In the genomic region with DNA sequence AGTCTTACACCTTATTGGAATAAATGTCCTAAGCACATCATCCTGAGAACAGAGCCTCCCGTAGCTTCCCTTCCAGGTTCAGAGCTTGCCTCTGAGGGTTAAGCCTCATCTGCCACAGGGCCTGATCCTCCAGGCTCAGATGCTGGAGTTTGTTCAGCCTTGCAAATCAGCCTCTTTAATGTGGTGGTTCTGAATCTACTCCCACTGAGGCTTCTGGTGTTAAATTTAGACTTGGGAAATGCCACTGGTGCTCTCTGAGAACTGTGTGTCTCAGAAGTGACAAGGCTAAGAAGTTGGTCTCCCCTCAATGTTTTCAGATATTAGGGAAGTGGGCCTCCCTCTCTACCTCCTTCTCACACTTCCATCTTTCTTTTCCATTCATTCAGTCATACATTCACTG, we compare ENCODE assay signal across 1 cellular context.
TF ChIP-seq lines count a peak whose summit lies in the region.

No MANE protein-coding gene starts in this region.

TF ChIP-seq in GM12878, 131 proteins besides CTCF, POLR2A, EP300 and RAD21 (continued from another document):
- TF ChIP-seq POU2F2 (IDR thresholded peaks at IDR 0.05; ENCODE audit: borderline replicate concordance, low read depth, low read length) (0 out of 3 replicates have a peak, but pooled peaks have one; percentile 37), SREBF1 (IDR thresholded peaks at IDR 0.05; ENCODE audit: low read length) (no peak), RUNX3 (IDR thresholded peaks at IDR 0.05; ENCODE audit: low read length) (peak; percentile 90), TCF7 (IDR thresholded peaks at IDR 0.05; ENCODE audit: borderline replicate concordance) (peak; percentile 96), POLR2AphosphoS2 (IDR thresholded peaks at IDR 0.05; ENCODE audit: low read depth, low read length) (no peak), JUNB (IDR thresholded peaks at IDR 0.05) (no peak), IRF4 (IDR thresholded peaks at IDR 0.05; ENCODE audit: low read depth, low read length) (0 out of 2 replicates have a peak, but pooled peaks have one; percentile 22), CREM (IDR thresholded peaks at IDR 0.05; ENCODE audit: low read depth) (peak; percentile 45; the same call in 1 of the 2 replicates), MEF2A (IDR thresholded peaks at IDR 0.05; ENCODE audit: insufficient read depth, low read depth, low read length) (peak; percentile 87), CBX5 (IDR thresholded peaks at IDR 0.05; ENCODE audit: low read depth) (0 out of 2 replicates have a peak, but pooled peaks have one; percentile 21), NFIC (IDR thresholded peaks at IDR 0.05; ENCODE audit: low read depth, low read length) (peak; percentile 78; the same call in 1 of the 2 replicates)
- TF ChIP-seq, protein P1, sequence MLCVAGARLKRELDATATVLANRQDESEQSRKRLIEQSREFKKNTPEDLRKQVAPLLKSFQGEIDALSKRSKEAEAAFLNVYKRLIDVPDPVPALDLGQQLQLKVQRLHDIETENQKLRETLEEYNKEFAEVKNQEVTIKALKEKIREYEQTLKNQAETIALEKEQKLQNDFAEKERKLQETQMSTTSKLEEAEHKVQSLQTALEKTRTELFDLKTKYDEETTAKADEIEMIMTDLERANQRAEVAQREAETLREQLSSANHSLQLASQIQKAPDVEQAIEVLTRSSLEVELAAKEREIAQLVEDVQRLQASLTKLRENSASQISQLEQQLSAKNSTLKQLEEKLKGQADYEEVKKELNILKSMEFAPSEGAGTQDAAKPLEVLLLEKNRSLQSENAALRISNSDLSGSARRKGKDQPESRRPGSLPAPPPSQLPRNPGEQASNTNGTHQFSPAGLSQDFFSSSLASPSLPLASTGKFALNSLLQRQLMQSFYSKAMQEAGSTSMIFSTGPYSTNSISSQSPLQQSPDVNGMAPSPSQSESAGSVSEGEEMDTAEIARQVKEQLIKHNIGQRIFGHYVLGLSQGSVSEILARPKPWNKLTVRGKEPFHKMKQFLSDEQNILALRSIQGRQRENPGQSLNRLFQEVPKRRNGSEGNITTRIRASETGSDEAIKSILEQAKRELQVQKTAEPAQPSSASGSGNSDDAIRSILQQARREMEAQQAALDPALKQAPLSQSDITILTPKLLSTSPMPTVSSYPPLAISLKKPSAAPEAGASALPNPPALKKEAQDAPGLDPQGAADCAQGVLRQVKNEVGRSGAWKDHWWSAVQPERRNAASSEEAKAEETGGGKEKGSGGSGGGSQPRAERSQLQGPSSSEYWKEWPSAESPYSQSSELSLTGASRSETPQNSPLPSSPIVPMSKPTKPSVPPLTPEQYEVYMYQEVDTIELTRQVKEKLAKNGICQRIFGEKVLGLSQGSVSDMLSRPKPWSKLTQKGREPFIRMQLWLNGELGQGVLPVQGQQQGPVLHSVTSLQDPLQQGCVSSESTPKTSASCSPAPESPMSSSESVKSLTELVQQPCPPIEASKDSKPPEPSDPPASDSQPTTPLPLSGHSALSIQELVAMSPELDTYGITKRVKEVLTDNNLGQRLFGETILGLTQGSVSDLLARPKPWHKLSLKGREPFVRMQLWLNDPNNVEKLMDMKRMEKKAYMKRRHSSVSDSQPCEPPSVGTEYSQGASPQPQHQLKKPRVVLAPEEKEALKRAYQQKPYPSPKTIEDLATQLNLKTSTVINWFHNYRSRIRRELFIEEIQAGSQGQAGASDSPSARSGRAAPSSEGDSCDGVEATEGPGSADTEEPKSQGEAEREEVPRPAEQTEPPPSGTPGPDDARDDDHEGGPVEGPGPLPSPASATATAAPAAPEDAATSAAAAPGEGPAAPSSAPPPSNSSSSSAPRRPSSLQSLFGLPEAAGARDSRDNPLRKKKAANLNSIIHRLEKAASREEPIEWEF (IDR thresholded peaks at IDR 0.05; ENCODE audit: insufficient replicate concordance, low read depth, low read length) = no peak
- TF ChIP-seq, protein P2, sequence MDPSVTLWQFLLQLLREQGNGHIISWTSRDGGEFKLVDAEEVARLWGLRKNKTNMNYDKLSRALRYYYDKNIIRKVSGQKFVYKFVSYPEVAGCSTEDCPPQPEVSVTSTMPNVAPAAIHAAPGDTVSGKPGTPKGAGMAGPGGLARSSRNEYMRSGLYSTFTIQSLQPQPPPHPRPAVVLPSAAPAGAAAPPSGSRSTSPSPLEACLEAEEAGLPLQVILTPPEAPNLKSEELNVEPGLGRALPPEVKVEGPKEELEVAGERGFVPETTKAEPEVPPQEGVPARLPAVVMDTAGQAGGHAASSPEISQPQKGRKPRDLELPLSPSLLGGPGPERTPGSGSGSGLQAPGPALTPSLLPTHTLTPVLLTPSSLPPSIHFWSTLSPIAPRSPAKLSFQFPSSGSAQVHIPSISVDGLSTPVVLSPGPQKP (IDR thresholded peaks at IDR 0.05; ENCODE audit: low read depth, low read length) = no peak
TF ChIP-seq in GM12878: peak in this region for 15.
